Comparison of ENCODE assay signal across 9 cellular contexts in the genomic region with DNA sequence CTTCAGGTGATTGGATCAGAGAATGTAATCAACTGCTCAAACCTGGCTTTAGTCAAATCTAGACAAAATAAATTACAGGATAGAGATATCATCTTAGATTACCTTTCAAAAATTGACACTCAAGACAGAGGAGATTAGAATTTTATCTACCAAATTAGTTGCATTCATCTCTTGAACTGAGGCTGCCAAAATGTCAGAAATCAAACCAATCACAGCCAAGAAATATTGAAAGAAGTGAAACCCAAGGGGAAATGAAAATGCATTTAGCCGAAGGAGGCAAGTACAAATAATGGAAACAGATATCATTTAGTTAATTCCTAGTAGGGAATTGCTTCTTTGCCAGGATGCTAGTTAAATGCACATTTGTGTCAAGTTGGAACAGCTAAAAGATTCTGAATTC.
"Had no signal": no experiment of that assay in that cellular context is flagged by ENCODE, and none has a peak within 500 bp of the region (broad histone marks: within the 10 kb centered on the region; RNA-seq: fewer than 3 reads in every experiment).

No MANE protein-coding gene starts in this region.

- H3K27ac Mint-ChIP-seq: GM23338, H9, HFFc6 had no signal

- H3K9me3 Mint-ChIP-seq: GM23338, H9, HFFc6 had no signal

- H3K4me2 ChIP-seq: GM23338 had no signal

- H3K4me3 ChIP-seq: GM23248, GM23338, HAP-1 had no signal

- H3K9ac ChIP-seq: GM23248 had no signal

- H3K27ac ChIP-seq: GM23248 had no signal

- H3K4me1 Mint-ChIP-seq: GM23338 had no signal

- H3K4me3 Mint-ChIP-seq: GM23338, H9, HFFc6 had no signal

- H2AFZ ChIP-seq: GM23248, GM23338 had no signal

- ATAC-seq: GM23338, HCT116 had no signal

- H3K9me3 ChIP-seq: HAP-1 had no signal

- DNase-seq: GM23248, GOT3, H7, H9, HCEC 1CT, HFFc6 had no signal

- H3K36me3 ChIP-seq: HAP-1 had no signal
